ENCODE assay signal across 18 cellular contexts in the genomic region with DNA sequence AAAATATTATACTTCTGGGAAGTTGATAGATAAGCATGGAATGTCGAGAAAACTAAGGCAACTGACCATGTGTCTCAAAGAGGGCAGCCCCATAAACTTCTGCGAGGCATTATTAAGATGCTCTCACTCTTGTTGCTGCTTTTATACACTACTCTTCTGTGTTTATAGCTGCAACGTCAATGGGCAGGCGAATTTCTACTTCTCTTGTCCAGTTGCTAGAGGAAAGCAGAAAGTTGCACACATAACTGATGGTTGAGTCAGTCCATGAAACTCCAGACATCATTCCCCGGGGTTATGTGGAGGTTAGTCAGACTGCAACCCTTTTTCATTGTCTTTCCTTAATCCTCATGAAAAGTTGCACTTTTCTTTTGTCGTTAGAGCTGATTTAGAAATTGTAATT.
DNase-seq lines count a peak whose midpoint lies in the region; ATAC-seq lines count a peak whose summit lies in the region.
"Had no signal": no experiment of that assay in that cellular context is flagged by ENCODE, and none has a peak within 500 bp of the region (broad histone marks: within the 10 kb centered on the region; RNA-seq: fewer than 3 reads in every experiment).

No MANE protein-coding gene starts in this region.

- H3K36me3 Mint-ChIP-seq in stimulated activated effector memory CD8-positive, alpha-beta T cell treated with anti-CD3 and anti-CD28 coated beads, Interleukin-12 subunit alpha, Interleukin-12 subunit beta, amount 100 ng/mL, for 72 hours: no peaks in the 10 kb centered on the region

- no peak overlapping the region for H3K27ac ChIP-seq in epithelial cell of prostate
- no peak overlapping the region for H3K27ac ChIP-seq in caudate nucleus (ENCODE audit: low read depth, low read length)
- H3K27ac ChIP-seq: SK-N-MC had no signal

- DNase-seq in EL (peak; percentile 29), RKO (ENCODE audit: low spot score) (peak; percentile 15), epithelial cell of prostate (ENCODE audit: low read depth, low spot score) (peak; percentile 14), non-pigmented ciliary epithelial cell (ENCODE audit: low read depth) (peak; percentile 68), caudate nucleus (lab: John Stamatoyannopoulos, UW) (no peak), NCI-H2227 treated with DMSO at 0.1 percent for 48 hours (lab: John Stamatoyannopoulos, UW) (no peak)
- DNase-seq in stimulated activated effector memory CD8-positive, alpha-beta T cell treated with anti-CD3 and anti-CD28 coated beads, Interleukin-12 subunit alpha, Interleukin-12 subunit beta, amount 100 ng/mL, for 72 hours (ENCODE audit: low spot score in 2 of 2): no peak
- DNase-seq: activated CD4-positive, alpha-beta T cell treated with anti-CD3 and anti-CD28 coated beads for 4 hours; activated gamma-delta T cell; Calu3; GDM1; NCI-H2029; NCI-H526; nucleus accumbens; T1000 had no signal

- H3K4me1 Mint-ChIP-seq in stimulated activated effector memory CD8-positive, alpha-beta T cell treated with anti-CD3 and anti-CD28 coated beads, Interleukin-12 subunit alpha, Interleukin-12 subunit beta, amount 100 ng/mL, for 72 hours: no peaks in the 10 kb centered on the region

- no peak for ATAC-seq in GM18907 (IDR thresholded peaks at IDR 0.05; ENCODE audit: unreplicated experiment)
- no peak for ATAC-seq in stimulated activated effector memory CD8-positive, alpha-beta T cell treated with anti-CD3 and anti-CD28 coated beads, Interleukin-12 subunit alpha, Interleukin-12 subunit beta, amount 100 ng/mL, for 72 hours
- ATAC-seq: sciatic nerve had no signal

- H3K9me3 Mint-ChIP-seq in stimulated activated effector memory CD8-positive, alpha-beta T cell treated with anti-CD3 and anti-CD28 coated beads, Interleukin-12 subunit alpha, Interleukin-12 subunit beta, amount 100 ng/mL, for 72 hours: no peaks in the 10 kb centered on the region

- H3K27ac Mint-ChIP-seq in stimulated activated effector memory CD8-positive, alpha-beta T cell treated with anti-CD3 and anti-CD28 coated beads, Interleukin-12 subunit alpha, Interleukin-12 subunit beta, amount 100 ng/mL, for 72 hours: no peak overlapping the region

- H3K4me3 Mint-ChIP-seq in stimulated activated effector memory CD8-positive, alpha-beta T cell treated with anti-CD3 and anti-CD28 coated beads, Interleukin-12 subunit alpha, Interleukin-12 subunit beta, amount 100 ng/mL, for 72 hours: no peak overlapping the region

Comparison
In these comparisons a context has a peak if more than half of its experiments do, and no peak if none do; other contexts are left out.
1. DNase-seq: peak in EL (single experiment), RKO (single experiment), epithelial cell of prostate (single experiment) and non-pigmented ciliary epithelial cell (single experiment); none in stimulated activated effector memory CD8-positive, alpha-beta T cell treated with anti-CD3 and anti-CD28 coated beads, Interleukin-12 subunit alpha, Interleukin-12 subunit beta, amount 100 ng/mL, for 72 hours (0 of 2), caudate nucleus (0 of 61) and NCI-H2227 treated with DMSO at 0.1 percent for 48 hours (single experiment).